Comparison of ENCODE assay signal across 17 cellular contexts in genomic region chrX:10134921-10135320, GRCh38. TPM values are rescaled to one million over a fixed set of nuclear protein-coding genes. Genes with fewer than 3 reads are reported as not detected.
DNase-seq lines count a peak whose midpoint lies in the region; ATAC-seq, FAIRE-seq and TF ChIP-seq lines count a peak whose summit lies in the region.
"Had no signal": no experiment of that assay in that cellular context is flagged by ENCODE, and none has a peak within 500 bp of the region (broad histone marks: within the 10 kb centered on the region; RNA-seq: fewer than 3 reads in every experiment).

No MANE protein-coding gene starts in this region.

- peak overlapping the region; percentile 17 to 47; a peak in 1 of 4 replicates for H3K9ac ChIP-seq in K562 (ENCODE audit: insufficient read depth in 1 of 2, low read depth in 2 of 2, low read length in 2 of 2)
- H3K9ac ChIP-seq: GM23248 had no signal

- no TSS peak for BruUV-seq in K562 (replicated peaks; lab: Mats Ljungman, UMichigan)

- 0 out of 3 replicates have a peak, but pooled peaks cover 6% of the 10 kb centered on the region for H3K79me2 ChIP-seq in K562 (ENCODE audit: control insufficient read depth, insufficient read depth, low read length)

- H3K27ac ChIP-seq in VCaP: peak overlapping the region; percentile 81
- peak overlapping the region; percentile 40; the same call in 1 of the 3 replicates for H3K27ac ChIP-seq in K562 (ENCODE audit: extremely low read depth, low read depth, low read length)
- H3K27ac ChIP-seq in sigmoid colon: no peak overlapping the region
- H3K27ac ChIP-seq: GM23248 had no signal

- H3K4me3 Mint-ChIP-seq in mesothelial cell of epicardium: no peak overlapping the region
- H3K4me3 Mint-ChIP-seq: CD4-positive, alpha-beta memory T cell had no signal

- POLR2A ChIA-PET in K562 (lab: Yijun Ruan, JAX): no interaction called here

- H3K4me3 ChIP-seq in K562 (peak overlapping the region; percentile 10; the same call in 1 of the 2 replicates), sigmoid colon (no peak overlapping the region)
- H3K4me3 ChIP-seq: GM23248 had no signal

- no peak for FAIRE-seq in K562 (lab: Jason Lieb, UNC)
- FAIRE-seq: G401.6, GM12892, H1 had no signal

- no peak for TF ChIP-seq EP300 in K562 (IDR thresholded peaks at IDR 0.05; ENCODE audit: low read length)
- no peak for TF ChIP-seq EP300 in sigmoid colon (IDR thresholded peaks at IDR 0.05)

- H3K9me1 ChIP-seq in K562 (ENCODE audit: control insufficient read depth, insufficient read depth, low read length): no peaks in the 10 kb centered on the region

- no peaks in the 10 kb centered on the region for H3K4me1 Mint-ChIP-seq in mesothelial cell of epicardium
- H3K4me1 Mint-ChIP-seq: CD4-positive, alpha-beta memory T cell had no signal

- no peak overlapping the region for H2AFZ ChIP-seq in K562 (ENCODE audit: low read depth, low read length)
- H2AFZ ChIP-seq: GM23248 had no signal

- no peaks in the 10 kb centered on the region for H3K27me3 Mint-ChIP-seq in mesothelial cell of epicardium (ENCODE audit: low read depth)
- H3K27me3 Mint-ChIP-seq: CD4-positive, alpha-beta memory T cell had no signal

- peaks cover 24% of the 10 kb centered on the region for H3K9me3 Mint-ChIP-seq in mesothelial cell of epicardium
- H3K9me3 Mint-ChIP-seq: CD4-positive, alpha-beta memory T cell had no signal

- DNase-seq in K562 (ENCODE audit: extremely low read depth in 1 of 4, low spot score in 3 of 4): no peak
- peak; percentile 49 for DNase-seq in sigmoid colon
- DNase-seq in mesothelial cell of epicardium (ENCODE audit: low spot score in 2 of 2, unreplicated experiment in 2 of 2): no peak
- no peak for DNase-seq in occipital lobe (lab: John Stamatoyannopoulos, UW)
- DNase-seq: C1 segment of cervical spinal cord; CD4-positive, alpha-beta memory T cell; COR-L47; DMS153; DND-41; GM23248; H7; HCEC 1CT had no signal

- H3K27ac Mint-ChIP-seq in mesothelial cell of epicardium: no peak overlapping the region
- H3K27ac Mint-ChIP-seq: CD4-positive, alpha-beta memory T cell had no signal

- H3K9me3 ChIP-seq in K562 (replicated peaks; ENCODE audit: control insufficient read depth, insufficient read depth, low read depth, low read length) (no peaks in the 10 kb centered on the region), sigmoid colon (no peaks in the 10 kb centered on the region)

- CTCF ChIA-PET in K562 (lab: Yijun Ruan, JAX; ENCODE audit: low intra/inter-chr PET ratio): interaction anchor here (1.4 kb wide), 1 partner anchor 15 kb away, joined by 3 read pairs; no protein-coding TSS in a partner anchor

- H3K27me3 ChIP-seq in K562 (ENCODE audit: control insufficient read depth in 2 of 2, insufficient read depth in 2 of 2, low read length in 2 of 2) (no peaks in the 10 kb centered on the region), sigmoid colon (peaks cover 0 to 2% (median 0%) of the 10 kb centered on the region in 3 donors)

- H3K4me2 ChIP-seq in K562 (ENCODE audit: insufficient read depth, low read length): peak overlapping the region; percentile 59

- in situ Hi-C loops in K562 (cut with MboI): no loop called here

- H3K4me1 ChIP-seq in K562 (replicated peaks in 1 of 2; ENCODE audit: control insufficient read depth in 2 of 2, insufficient read depth in 2 of 2, low read length in 2 of 2): peaks cover 0 to 11% of the 10 kb centered on the region in 2 experiments; a peak in 4 of 5 replicates
- no peaks in the 10 kb centered on the region for H3K4me1 ChIP-seq in sigmoid colon

- no peak for TF ChIP-seq POLR2A in K562 (conservative IDR thresholded peaks at IDR 0.05)
- no peak for TF ChIP-seq POLR2A in sigmoid colon (IDR thresholded peaks at IDR 0.05)

- 69% methylated on average over 3 of the region's 7 CpGs for WGBS in K562 (ENCODE audit: insufficient coverage, low coverage, missing lambda C conversion rate)
- 97 to 99% methylated on average over 7 of the region's 7 CpGs for WGBS in sigmoid colon, 2 donors

- intact Hi-C loops in K562 (cut with micrococcal nuclease): loop anchor here (1.0 to 10.0 kb wide), 4 partner anchors 55 to 588 kb away; no protein-coding TSS in a partner anchor
- intact Hi-C loops in sigmoid colon (cut with DNase I): no loop called here

- ATAC-seq in K562 (no peak), GM19463 (IDR thresholded peaks at IDR 0.05; ENCODE audit: unreplicated experiment) (no peak)

- H3K36me3 ChIP-seq in K562 (ENCODE audit: control insufficient read depth, insufficient read depth, low read length): no peaks in the 10 kb centered on the region
- peaks cover 0 to 57% (median 8%) of the 10 kb centered on the region in 4 donors for H3K36me3 ChIP-seq in sigmoid colon

- TF ChIP-seq CTCF in VCaP (conservative IDR thresholded peaks at IDR 0.05): no peak
- TF ChIP-seq CTCF in K562 (IDR thresholded peaks at IDR 0.05 in 2 of 3, conservative IDR thresholded peaks at IDR 0.05 in 1 of 3; ENCODE audit: insufficient read depth in 2 of 3, low read depth in 1 of 3, low read length in 3 of 3): no peak
- no peak for TF ChIP-seq CTCF in sigmoid colon (IDR thresholded peaks at IDR 0.05)
- no peak for TF ChIP-seq CTCF in mesothelial cell of epicardium (IDR thresholded peaks at IDR 0.05; ENCODE audit: unreplicated experiment)

- TF ChIP-seq RAD21 in K562 (CRISPR knock-in tag; conservative IDR thresholded peaks at IDR 0.05 in 1 of 2, IDR thresholded peaks at IDR 0.05 in 1 of 2): no peak

- H3K36me3 Mint-ChIP-seq in mesothelial cell of epicardium: peaks cover 45% of the 10 kb centered on the region

- H4K20me1 ChIP-seq in K562 (replicated peaks; ENCODE audit: control insufficient read depth, insufficient read depth, low read length): no peaks in the 10 kb centered on the region

TF ChIP-seq in K562, 482 proteins besides CTCF, POLR2A, EP300 and RAD21:
- no peak for TF ChIP-seq ZNF75A (CRISPR knock-in tag; IDR thresholded peaks at IDR 0.05)
- no peak for TF ChIP-seq ZNF174 (CRISPR knock-in tag; IDR thresholded peaks at IDR 0.05)
- no peak for TF ChIP-seq FOXA3 (CRISPR knock-in tag; conservative IDR thresholded peaks at IDR 0.05 in 1 of 2, IDR thresholded peaks at IDR 0.05 in 1 of 2)
- no peak for TF ChIP-seq ZFP36 (IDR thresholded peaks at IDR 0.05; ENCODE audit: low read depth, low read length, partially characterized antibody)
- no peak for TF ChIP-seq LARP7 (IDR thresholded peaks at IDR 0.05)
- no peak for TF ChIP-seq ZNF274 (IDR thresholded peaks at IDR 0.05; ENCODE audit: borderline replicate concordance, low read depth, low read length)
- no peak for TF ChIP-seq E2F3 (CRISPR knock-in tag; IDR thresholded peaks at IDR 0.05)
- TF ChIP-seq ZNF436 (CRISPR knock-in tag; IDR thresholded peaks at IDR 0.05): no peak
- no peak for TF ChIP-seq ATF7 (IDR thresholded peaks at IDR 0.05)
- TF ChIP-seq ASH1L (IDR thresholded peaks at IDR 0.05; ENCODE audit: borderline replicate concordance, low read depth, partially characterized antibody): no peak
- TF ChIP-seq RAD51 (IDR thresholded peaks at IDR 0.05; ENCODE audit: borderline replicate concordance, low read depth): no peak

RNA-seq across cellular contexts. Expression of gene CLCN4, which starts 21.9 kb away (rescaled TPM):
- 0.28 TPM in 1 of 2 replicates, not detected in the other for total RNA-seq in K562 (2011; cell fraction: chromatin; rRNA removed; ENCODE audit: low replicate concordance)
- 0.26 and 0.83 TPM in 2 replicates for total RNA-seq in K562 (2011; cell fraction: nucleolus; rRNA removed)
- total RNA-seq in K562 (2011; cell fraction: nucleoplasm; rRNA removed): 0.23 and 0.37 TPM in 2 replicates
- total RNA-seq in K562 (2014; rRNA removed) (0.05 and 0.12 TPM in 2 replicates), K562 (2014; rRNA removed; fragmentation: Illumina TruSeq; extraction: Trizol) (0.06 and 0.11 TPM in 2 replicates), K562 (2015; rRNA removed; fragmentation: Illumina TruSeq; extraction: Trizol) (0.04 and 0.11 TPM in 2 replicates), K562 (2021) (0.11 TPM in 2 replicates), sigmoid colon (1 to 10 TPM in 1 of 4 donors, under 1 TPM in 3; 0.66 to 1.1 (median 0.83) TPM), mesothelial cell of epicardium (5.7 to 8.6 TPM (median 7.0 TPM) in 3 replicates), occipital lobe (68.6 TPM)
- polyA plus RNA-seq in K562 (2011; rRNA removed) (0.01 and 0.08 TPM in 2 replicates), K562 (2014; fragmentation: Illumina TruSeq; extraction: Trizol) (0.09 and 0.11 TPM in 2 replicates), K562 (2014; fragmentation: Nextera tagmentation; extraction: Ambion mirVana) (under 1 TPM; 0.03 to 0.24 TPM), K562 (2014; rRNA removed) (0.08 TPM in 1 of 2 replicates, not detected in the other), sigmoid colon (under 1 TPM; under 0.01 to 0.96 (median 0.69) TPM)
- 0.03 and 0.38 TPM in 2 replicates for polyA plus RNA-seq in K562 (2011; cell fraction: cytosol; rRNA removed)
- 0.03 and 0.13 TPM in 2 replicates for polyA plus RNA-seq in K562 (2011; cell fraction: nucleus; rRNA removed)
- 0.16 and 0.26 TPM in 2 replicates for polyA plus RNA-seq in K562 (2012)
- polyA minus RNA-seq in K562 (2011; rRNA and poly(A)+ RNA removed): 0.12 and 0.46 TPM in 2 replicates
- 0.10 TPM in 1 of 2 replicates, not detected in the other for polyA minus RNA-seq in K562 (2011; cell fraction: cytosol; rRNA and poly(A)+ RNA removed)
- under 0.01 and 0.11 TPM in 2 replicates for polyA minus RNA-seq in K562 (2011; cell fraction: nucleus; rRNA and poly(A)+ RNA removed)
- polyA plus RNA-seq: CD4-positive, alpha-beta memory T cell had no signal

Comparison
In these comparisons a context has a peak if more than half of its experiments do, and no peak if none do; other contexts are left out.
1. H3K27ac ChIP-seq: peak in VCaP (single experiment) and K562 (single experiment); none in sigmoid colon (0 of 4).